In genomic region chr1:96722161-96722908, GRCh38 we compare ENCODE assay signal across 8 cellular contexts. TPM values are rescaled to one million over a fixed set of nuclear protein-coding genes. Genes with fewer than 3 reads are reported as not detected.
DNase-seq lines count a peak whose midpoint lies in the region; ATAC-seq and TF ChIP-seq lines count a peak whose summit lies in the region.

No MANE protein-coding gene starts in this region.

- H3K27me3 ChIP-seq in esophagus (ENCODE audit: control insufficient read depth in 1 of 2, insufficient read depth in 2 of 2, low read length in 2 of 2) (no peaks in the 10 kb centered on the region), subcutaneous abdominal adipose tissue (ENCODE audit: control insufficient read depth in 5 of 5, insufficient read depth in 4 of 5, low read length in 5 of 5) (no peaks in the 10 kb centered on the region)

- no peaks in the 10 kb centered on the region for H3K9me3 Mint-ChIP-seq in activated CD4-positive, alpha-beta memory T cell treated with anti-CD3 and anti-CD28 coated beads, Interleukin-2, amount 10 ng/mL, durations not matched to agents 7 days and 5 days

- peak overlapping the region; percentile 94 for H3K4me3 Mint-ChIP-seq in activated CD4-positive, alpha-beta memory T cell treated with anti-CD3 and anti-CD28 coated beads, Interleukin-2, amount 10 ng/mL, durations not matched to agents 7 days and 5 days

- ATAC-seq in GM18505 (IDR thresholded peaks at IDR 0.05; ENCODE audit: unreplicated experiment) (peak; percentile 49), HG02973 (IDR thresholded peaks at IDR 0.05; ENCODE audit: unreplicated experiment) (peak; percentile 42)

- TF ChIP-seq POLR2A in GM18505 (IDR thresholded peaks at IDR 0.05; ENCODE audit: borderline replicate concordance, extremely low read depth, insufficient read depth, insufficient read length) = no peak

- no peaks in the 10 kb centered on the region for H3K4me1 ChIP-seq in esophagus (ENCODE audit: control insufficient read depth in 2 of 2, insufficient read depth in 2 of 2, low read length in 1 of 2)
- H3K4me1 ChIP-seq in subcutaneous abdominal adipose tissue (ENCODE audit: control insufficient read depth in 5 of 5, insufficient read depth in 5 of 5, low read length in 5 of 5) = peaks cover 4 to 26% (median 20%) of the 10 kb centered on the region in 5 donors

- H3K4me3 ChIP-seq in esophagus (ENCODE audit: low read depth in 1 of 2, low read length in 2 of 2) (peak overlapping the region; percentile 77 to 88), subcutaneous abdominal adipose tissue (ENCODE audit: low read depth in 1 of 5, low read length in 5 of 5) (peak overlapping the region; percentile 92 to 96 (median 93))

- peaks cover 24% of the 10 kb centered on the region for H3K4me1 Mint-ChIP-seq in activated CD4-positive, alpha-beta memory T cell treated with anti-CD3 and anti-CD28 coated beads, Interleukin-2, amount 10 ng/mL, durations not matched to agents 7 days and 5 days

- DNase-seq in AG08396 (ENCODE audit: low spot score) (peak; percentile 77), NCI-H2029 (lab: John Stamatoyannopoulos, UW) (peak; percentile 45), mucosa of gallbladder (ENCODE audit: low spot score) (peak; percentile 42)
- no peak for DNase-seq in activated CD4-positive, alpha-beta memory T cell treated with anti-CD3 and anti-CD28 coated beads, Interleukin-2, amount 10 ng/mL, durations not matched to agents 7 days and 5 days

- POLR2A ChIA-PET in activated CD4-positive, alpha-beta memory T cell treated with anti-CD3 and anti-CD28 coated beads, Interleukin-2, amount 10 ng/mL, durations not matched to agents 7 days and 5 days (lab: Charles Lee) = interaction anchor here (0.9 kb wide), 2 partner anchors 15 to 1199 kb away, joined by 3 read pairs; partner anchors contain the start of gene DPYD

- H3K36me3 Mint-ChIP-seq in activated CD4-positive, alpha-beta memory T cell treated with anti-CD3 and anti-CD28 coated beads, Interleukin-2, amount 10 ng/mL, durations not matched to agents 7 days and 5 days (ENCODE audit: low read depth) = peaks cover 31% of the 10 kb centered on the region

- no peaks in the 10 kb centered on the region for H3K36me3 ChIP-seq in esophagus (ENCODE audit: control insufficient read depth in 2 of 2, insufficient read depth in 2 of 2, low read length in 1 of 2)
- H3K36me3 ChIP-seq in subcutaneous abdominal adipose tissue (ENCODE audit: control insufficient read depth in 5 of 5, insufficient read depth in 5 of 5, low read length in 5 of 5) = peaks cover 0 to 9% (median 4%) of the 10 kb centered on the region in 5 donors

- peak overlapping the region; percentile 85 to 89 for H3K27ac ChIP-seq in esophagus (ENCODE audit: low read depth in 2 of 2, low read length in 1 of 2)
- H3K27ac ChIP-seq in subcutaneous abdominal adipose tissue (ENCODE audit: low read depth, low read length) = peak overlapping the region; percentile 96

- 0 to 1% methylated on average over 29 of the region's 29 CpGs for WGBS in esophagus, 2 donors

- peaks cover 3% of the 10 kb centered on the region for H3K27me3 Mint-ChIP-seq in activated CD4-positive, alpha-beta memory T cell treated with anti-CD3 and anti-CD28 coated beads, Interleukin-2, amount 10 ng/mL, durations not matched to agents 7 days and 5 days

- no peaks in the 10 kb centered on the region for H3K9me3 ChIP-seq in esophagus (ENCODE audit: control insufficient read depth in 2 of 2, insufficient read depth in 1 of 2, low read depth in 1 of 2, low read length in 1 of 2)
- H3K9me3 ChIP-seq in subcutaneous abdominal adipose tissue (ENCODE audit: control insufficient read depth in 5 of 5, low read length in 5 of 5) = no peaks in the 10 kb centered on the region

- CTCF ChIA-PET in activated CD4-positive, alpha-beta memory T cell treated with anti-CD3 and anti-CD28 coated beads, Interleukin-2, amount 10 ng/mL, durations not matched to agents 7 days and 5 days (lab: Charles Lee) = no interaction called here

- peak overlapping the region; percentile 88 for H3K27ac Mint-ChIP-seq in activated CD4-positive, alpha-beta memory T cell treated with anti-CD3 and anti-CD28 coated beads, Interleukin-2, amount 10 ng/mL, durations not matched to agents 7 days and 5 days

- H3K9ac ChIP-seq in subcutaneous abdominal adipose tissue (ENCODE audit: low read length in 5 of 5) = peak overlapping the region; percentile 77 to 94 (median 90)

RNA-seq across cellular contexts. Expression of gene PTBP2, which starts 0.8 kb away (rescaled TPM):
- total RNA-seq in activated CD4-positive, alpha-beta memory T cell treated with anti-CD3 and anti-CD28 coated beads, Interleukin-2, amount 10 ng/mL, durations not matched to agents 7 days and 5 days = 10 to 100 TPM; 11.4 to 11.6 TPM
- 10 to 100 TPM in 1 of 2 donors, 1 to 10 TPM in 1; 8.3 to 18.2 TPM for polyA plus RNA-seq in esophagus
- total RNA-seq in mucosa of gallbladder = 24.5 TPM
